ENCODE assay signal across 1 cellular context in genomic region chr11:122647728-122648127, GRCh38.
TF ChIP-seq lines count a peak whose summit lies in the region.

No MANE protein-coding gene starts in this region.

TF ChIP-seq in IMR-90, 13 proteins besides CTCF, POLR2A, EP300 and RAD21:
- no peak for TF ChIP-seq BHLHE40 (IDR thresholded peaks at IDR 0.05; ENCODE audit: low read depth, low read length)
- TF ChIP-seq MXI1 (IDR thresholded peaks at IDR 0.05; ENCODE audit: borderline replicate concordance, low read depth, low read length) = no peak
- TF ChIP-seq SMC3 (IDR thresholded peaks at IDR 0.05; ENCODE audit: low read depth, low read length) = no peak
- TF ChIP-seq RFX5 (IDR thresholded peaks at IDR 0.05; ENCODE audit: low read depth, low read length) = no peak
- TF ChIP-seq FOS (IDR thresholded peaks at IDR 0.05; ENCODE audit: low read depth, low read length) = no peak
- no peak for TF ChIP-seq ELK1 (IDR thresholded peaks at IDR 0.05; ENCODE audit: borderline replicate concordance, low read depth, low read length)
- no peak for TF ChIP-seq CHD1 (IDR thresholded peaks at IDR 0.05; ENCODE audit: low read depth, low read length)
- no peak for TF ChIP-seq MAFK (IDR thresholded peaks at IDR 0.05; ENCODE audit: low read depth, low read length)
- TF ChIP-seq USF2 (IDR thresholded peaks at IDR 0.05; ENCODE audit: low read depth, low read length) = no peak
- no peak for TF ChIP-seq CEBPB (IDR thresholded peaks at IDR 0.05; ENCODE audit: low read depth, low read length)
- TF ChIP-seq NFE2L2 (IDR thresholded peaks at IDR 0.05; ENCODE audit: low read depth, low read length) = no peak
